Comparison of ENCODE assay signal across 1 cellular context in the genomic region with DNA sequence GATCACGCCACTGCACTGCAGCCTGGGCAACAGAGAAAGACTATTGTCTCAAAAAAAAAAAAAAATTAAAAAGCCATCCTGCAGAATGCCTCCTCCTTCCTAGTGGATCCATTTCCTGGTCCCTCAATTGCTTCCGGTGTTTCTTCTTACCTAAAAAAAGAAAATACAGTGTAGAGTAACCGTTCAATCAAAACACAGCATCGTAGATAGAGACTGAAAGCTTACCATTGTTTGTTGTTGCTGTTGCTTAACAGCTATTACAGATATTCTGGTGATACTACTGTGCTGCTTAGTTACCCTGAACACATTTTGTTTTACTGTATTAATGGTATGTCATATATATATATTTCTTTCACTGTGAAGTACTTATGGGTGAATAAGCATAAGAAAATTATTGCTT.
TF ChIP-seq lines count a peak whose summit lies in the region.

No MANE protein-coding gene starts in this region.

TF ChIP-seq in endothelial cell of umbilical vein, 7 proteins besides CTCF, POLR2A, EP300 and RAD21 (continued from another document):
- no peak for TF ChIP-seq MYC (IDR thresholded peaks at IDR 0.05; ENCODE audit: low read depth, low read length)
- TF ChIP-seq, protein P1, sequence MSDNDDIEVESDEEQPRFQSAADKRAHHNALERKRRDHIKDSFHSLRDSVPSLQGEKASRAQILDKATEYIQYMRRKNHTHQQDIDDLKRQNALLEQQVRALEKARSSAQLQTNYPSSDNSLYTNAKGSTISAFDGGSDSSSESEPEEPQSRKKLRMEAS (IDR thresholded peaks at IDR 0.05; ENCODE audit: insufficient read depth, insufficient read length): no peak
- TF ChIP-seq POLR2AphosphoS5 (IDR thresholded peaks at IDR 0.05; ENCODE audit: insufficient read depth, low read depth, low read length): no peak
- TF ChIP-seq GATA2 (IDR thresholded peaks at IDR 0.05; ENCODE audit: insufficient read depth, insufficient read length, low read depth, low read length): no peak
- TF ChIP-seq JUN (IDR thresholded peaks at IDR 0.05; ENCODE audit: borderline replicate concordance, insufficient read depth, insufficient read length, low read depth): no peak
